Comparison of ENCODE assay signal across 1 cellular context in genomic region chr11:117842131-117842941, GRCh38.
TF ChIP-seq lines count a peak whose summit lies in the region.

No MANE protein-coding gene starts in this region.

TF ChIP-seq in GM12878, 131 proteins besides CTCF, POLR2A, EP300 and RAD21 (continued from another document):
- peak; percentile 46; the same call in 1 of the 2 replicates for TF ChIP-seq IKZF1 (conservative IDR thresholded peaks at IDR 0.05)
- TF ChIP-seq ETV6 (conservative IDR thresholded peaks at IDR 0.05 in 1 of 2, IDR thresholded peaks at IDR 0.05 in 1 of 2; ENCODE audit: borderline replicate concordance in 1 of 2, low read depth in 1 of 2): no peak
- TF ChIP-seq RCOR1 (conservative IDR thresholded peaks at IDR 0.05; ENCODE audit: low read depth, low read length): no peak
- peak; percentile 60 for TF ChIP-seq ATF7 (IDR thresholded peaks at IDR 0.05; ENCODE audit: low read depth)
- TF ChIP-seq BCL11A (IDR thresholded peaks at IDR 0.05; ENCODE audit: low read depth, low read length): peak; percentile 32; the same call in 1 of the 2 replicates
- TF ChIP-seq MEF2B (IDR thresholded peaks at IDR 0.05; ENCODE audit: partially characterized antibody, poor library complexity, severe bottlenecking): peak; percentile 11
- TF ChIP-seq RB1 (IDR thresholded peaks at IDR 0.05; ENCODE audit: borderline replicate concordance): no peak
- TF ChIP-seq CREM (IDR thresholded peaks at IDR 0.05; ENCODE audit: low read depth): peak; percentile 28; the same call in 1 of the 2 replicates
- TF ChIP-seq NR2F1 (conservative IDR thresholded peaks at IDR 0.05): peak; percentile 84
